In the genomic region with DNA sequence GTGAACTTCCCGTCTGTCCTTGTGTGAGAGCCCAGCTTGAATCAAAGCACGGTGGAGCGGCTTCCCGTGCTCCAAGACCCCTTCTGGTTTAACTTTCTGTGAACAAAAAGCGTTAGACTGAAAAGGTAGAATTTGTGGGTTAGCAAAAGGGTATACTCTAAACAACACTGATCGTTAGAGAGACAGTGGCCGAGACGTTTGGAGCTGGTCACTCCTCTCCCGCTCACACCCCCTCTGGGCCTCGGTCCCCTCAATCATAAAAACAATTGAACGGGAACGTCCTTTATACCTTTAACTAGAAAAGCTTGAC, we compare ENCODE assay signal across 7 cellular contexts. TPM values are rescaled to one million over a fixed set of nuclear protein-coding genes. Genes with fewer than 3 reads are reported as not detected.
DNase-seq lines count a peak whose midpoint lies in the region; ATAC-seq lines count a peak whose summit lies in the region.

No MANE protein-coding gene starts in this region.

- H3K36me3 ChIP-seq in iPS-20b (ENCODE audit: insufficient read depth, low read depth, low read length): peaks cover 41% of the 10 kb centered on the region

- ATAC-seq in HG03439 (IDR thresholded peaks at IDR 0.05; ENCODE audit: unreplicated experiment) (peak; percentile 2), GM21619 (IDR thresholded peaks at IDR 0.05; ENCODE audit: unreplicated experiment) (no peak)

- H3K27me3 Mint-ChIP-seq in activated naive CD8-positive, alpha-beta T cell treated with anti-CD3 and anti-CD28 coated beads for 36 hours: no peaks in the 10 kb centered on the region

- DNase-seq in activated naive CD8-positive, alpha-beta T cell treated with anti-CD3 and anti-CD28 coated beads for 36 hours: no peak
- DNase-seq in stimulated activated CD4-positive, alpha-beta T cell treated with anti-CD3 and anti-CD28 coated beads, Interleukin-4, amount 100 ng/mL, for 24 hours: no peak
- no peak for DNase-seq in NCI-H1417 (lab: John Stamatoyannopoulos, UW)

- H3K4me1 ChIP-seq in iPS-20b (ENCODE audit: insufficient read depth, low read length): peaks cover 4% of the 10 kb centered on the region; the same call in 1 of the 2 replicates

- H3K4me1 Mint-ChIP-seq in activated naive CD8-positive, alpha-beta T cell treated with anti-CD3 and anti-CD28 coated beads for 36 hours: peaks cover 15% of the 10 kb centered on the region

- H3K4me3 Mint-ChIP-seq in activated naive CD8-positive, alpha-beta T cell treated with anti-CD3 and anti-CD28 coated beads for 36 hours: peak overlapping the region; percentile 93

- H3K27ac ChIP-seq in iPS-20b (ENCODE audit: low read length) (peak overlapping the region; percentile 91), temporal lobe (ENCODE audit: low read depth, low read length) (peak overlapping the region; percentile 75)

- H3K9ac ChIP-seq in iPS-20b (ENCODE audit: low read depth, low read length): peak overlapping the region; percentile 94

- H3K4me3 ChIP-seq in iPS-20b (ENCODE audit: low read length): peak overlapping the region; percentile 91

- no peaks in the 10 kb centered on the region for H3K9me3 Mint-ChIP-seq in activated naive CD8-positive, alpha-beta T cell treated with anti-CD3 and anti-CD28 coated beads for 36 hours

- H3K27ac Mint-ChIP-seq in activated naive CD8-positive, alpha-beta T cell treated with anti-CD3 and anti-CD28 coated beads for 36 hours: peak overlapping the region; percentile 90

- no peaks in the 10 kb centered on the region for H3K9me3 ChIP-seq in iPS-20b (ENCODE audit: insufficient read depth, low read depth, low read length)

- peaks cover 18% of the 10 kb centered on the region for H3K36me3 Mint-ChIP-seq in activated naive CD8-positive, alpha-beta T cell treated with anti-CD3 and anti-CD28 coated beads for 36 hours

- no peaks in the 10 kb centered on the region for H3K27me3 ChIP-seq in iPS-20b (ENCODE audit: insufficient read depth, low read length)

RNA-seq across cellular contexts. Expression of a gene that starts 0.5 kb away (rescaled TPM):
- 10 to 100 TPM; 25.1 to 25.2 TPM for total RNA-seq in activated naive CD8-positive, alpha-beta T cell treated with anti-CD3 and anti-CD28 coated beads for 36 hours
- total RNA-seq in temporal lobe: 19.2 TPM

RNA-seq across cellular contexts. Expression of a gene that starts 36.7 kb away (rescaled TPM):
- 10 to 100 TPM; 41.4 to 46.2 TPM for total RNA-seq in activated naive CD8-positive, alpha-beta T cell treated with anti-CD3 and anti-CD28 coated beads for 36 hours
- 23.6 TPM for total RNA-seq in temporal lobe

RNA-seq across cellular contexts. Expression of a gene that starts 40.4 kb away (rescaled TPM):
- not detected for total RNA-seq in activated naive CD8-positive, alpha-beta T cell treated with anti-CD3 and anti-CD28 coated beads for 36 hours
- total RNA-seq in temporal lobe: not detected
